In the genomic region with DNA sequence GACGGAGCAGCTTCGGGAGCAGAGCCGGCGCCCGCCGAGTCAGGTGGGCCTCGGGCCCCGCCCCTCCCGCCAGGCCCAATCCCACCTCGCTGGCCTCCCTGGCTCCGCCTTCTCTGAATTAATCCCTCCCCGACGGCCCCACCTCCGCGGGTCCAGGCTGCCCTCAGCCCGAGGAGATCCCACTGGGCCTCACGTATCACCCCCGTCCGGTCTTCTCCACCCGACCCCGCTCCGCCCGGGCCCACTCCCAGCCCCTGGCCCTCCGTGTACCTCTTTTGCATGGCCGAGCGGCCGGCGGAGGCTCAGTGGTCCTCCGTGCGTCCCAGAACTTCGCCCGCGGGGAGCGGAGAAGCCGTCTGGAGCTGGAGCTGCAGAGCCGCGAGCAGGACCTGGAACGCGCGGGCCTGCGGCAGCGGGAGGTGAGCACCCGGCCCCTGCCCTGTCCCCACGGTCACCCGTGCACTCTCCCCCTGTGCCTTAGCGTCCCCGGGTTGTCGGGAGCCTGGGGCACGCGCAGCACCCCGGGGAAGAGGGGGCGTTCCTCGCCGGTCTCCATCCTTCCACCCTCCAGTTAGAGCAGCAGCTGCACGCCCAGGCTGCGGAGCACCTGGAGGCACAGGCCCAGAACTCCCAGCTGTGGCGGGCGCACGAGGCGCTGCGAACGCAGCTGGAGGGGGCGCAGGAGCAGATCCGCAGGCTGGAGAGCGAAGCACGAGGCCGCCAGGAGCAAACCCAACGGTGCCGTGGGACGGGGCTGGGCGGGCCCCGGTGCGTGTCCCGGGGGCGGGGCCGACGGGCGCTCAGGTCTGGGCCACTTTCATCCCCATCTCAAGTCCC, we compare ENCODE assay signal across 8 cellular contexts. TPM values are rescaled to one million over a fixed set of nuclear protein-coding genes. Genes with fewer than 3 reads are reported as not detected.
A peak's percentile ranks its signal among the peaks of the same experiment; 100 is the strongest.
DNase-seq lines count a peak whose midpoint lies in the region; ATAC-seq and TF ChIP-seq lines count a peak whose summit lies in the region.

No MANE protein-coding gene starts in this region.

- TF ChIP-seq CTCF in OCI-LY1 (IDR thresholded peaks at IDR 0.05; ENCODE audit: low read length) = no peak

- H3K4me3 ChIP-seq in OCI-LY1 (ENCODE audit: low read depth, low read length, poor library complexity, severe bottlenecking) = peak overlapping the region; percentile 47

- H3K9me2 ChIP-seq in OCI-LY1 (ENCODE audit: low read depth, low read length) = no peaks in the 10 kb centered on the region

- H3K36me3 ChIP-seq in OCI-LY1 (ENCODE audit: insufficient read depth, low read length) = peaks cover 3% of the 10 kb centered on the region

- H4K20me1 ChIP-seq in OCI-LY1 (ENCODE audit: insufficient read depth, low read length) = no peaks in the 10 kb centered on the region

- H3K79me2 ChIP-seq in OCI-LY1 (ENCODE audit: insufficient read depth, low read length) = no peaks in the 10 kb centered on the region

- H3K27me3 ChIP-seq in OCI-LY1 (ENCODE audit: insufficient read depth, low read length) = peaks cover 22% of the 10 kb centered on the region

- H3K27ac ChIP-seq in OCI-LY1 (ENCODE audit: low read depth, low read length, poor library complexity, severe bottlenecking) = no peak overlapping the region

- H2AFZ ChIP-seq in OCI-LY1 (ENCODE audit: low read length) = no peak overlapping the region

- ATAC-seq in HG02588 (IDR thresholded peaks at IDR 0.05; ENCODE audit: unreplicated experiment) = peak; percentile 36
- peak; percentile 55 for ATAC-seq in Right ventricle myocardium superior (ENCODE audit: poor library complexity)

- DNase-seq in COR-L47 (lab: John Stamatoyannopoulos, UW) (peak; percentile 79), Right ventricle myocardium superior (peak; percentile 90), posterior vena cava (ENCODE audit: low spot score) (peak; percentile 91), DMS114 treated with DMSO at 0.1 percent for 48 hours (lab: John Stamatoyannopoulos, UW; ENCODE audit: unreplicated experiment) (no peak), NCI-H226 (no peak)
- peak; percentile 61 for DNase-seq in activated naive CD4-positive, alpha-beta T cell treated with anti-CD3 and anti-CD28 coated beads, Interleukin-2, amount 50 U/mL, for 16 hours

- peak overlapping the region; percentile 70 for H3K4me2 ChIP-seq in OCI-LY1 (ENCODE audit: low read length)

- H3K9me3 ChIP-seq in OCI-LY1 (ENCODE audit: low read length) = no peaks in the 10 kb centered on the region

- peaks cover 31% of the 10 kb centered on the region for H3K4me1 ChIP-seq in OCI-LY1 (ENCODE audit: insufficient read depth, low read length, severe bottlenecking)

- no peak overlapping the region for H3K9ac ChIP-seq in OCI-LY1 (ENCODE audit: low read length)

- H3F3A ChIP-seq in OCI-LY1 (ENCODE audit: insufficient read depth, low read length) = no peaks in the 10 kb centered on the region

- intact Hi-C loops in Right ventricle myocardium superior (cut with DNase I) (no loop called here), posterior vena cava (cut with DNase I) (no loop called here)

RNA-seq across cellular contexts. Expression of a gene that starts 2.2 kb away (rescaled TPM):
- total RNA-seq in Right ventricle myocardium superior = 405 TPM
- 100 to 1,000 TPM; 473 to 490 TPM for total RNA-seq in posterior vena cava

RNA-seq across cellular contexts. Expression of a gene that starts 2.8 kb away (rescaled TPM):
- total RNA-seq in Right ventricle myocardium superior (18.9 TPM), posterior vena cava (1 to 10 TPM; 3.5 to 4.3 TPM)

RNA-seq across cellular contexts. Expression of a gene that starts 11.8 kb away (rescaled TPM):
- 346 TPM for total RNA-seq in Right ventricle myocardium superior
- total RNA-seq in posterior vena cava = 10 to 100 TPM; 80.7 to 85.5 TPM

RNA-seq across cellular contexts. Expression of a gene that starts 11.8 kb away (rescaled TPM):
- 267 TPM for total RNA-seq in Right ventricle myocardium superior
- 10 to 100 TPM; 63.9 to 91.4 TPM for total RNA-seq in posterior vena cava

RNA-seq across cellular contexts. Expression of a gene that starts 12.1 kb away (rescaled TPM):
- total RNA-seq in Right ventricle myocardium superior (40.5 TPM), posterior vena cava (10 to 100 TPM; 75.7 to 97.3 TPM)

Comparison
In these comparisons a context has a peak if more than half of its experiments do, and no peak if none do; other contexts are left out.
1. DNase-seq: peak in COR-L47 (single experiment), activated naive CD4-positive, alpha-beta T cell treated with anti-CD3 and anti-CD28 coated beads, Interleukin-2, amount 50 U/mL, for 16 hours (single experiment), Right ventricle myocardium superior (single experiment) and posterior vena cava (single experiment); none in DMS114 treated with DMSO at 0.1 percent for 48 hours (single experiment) and NCI-H226 (single experiment).